Comparison of ENCODE assay signal across 8 cellular contexts in genomic region chr7:77538186-77538907, GRCh38. TPM values are rescaled to one million over a fixed set of nuclear protein-coding genes. Genes with fewer than 3 reads are reported as not detected.
DNase-seq lines count a peak whose midpoint lies in the region; ATAC-seq, FAIRE-seq and TF ChIP-seq lines count a peak whose summit lies in the region.

No MANE protein-coding gene starts in this region.

- H3K27ac ChIP-seq in sigmoid colon = peak overlapping the region; percentile 93 to 98 (median 96)

- no peaks in the 10 kb centered on the region for H3K36me3 ChIP-seq in sigmoid colon

- TF ChIP-seq EP300 in Ishikawa (IDR thresholded peaks at IDR 0.05; ENCODE audit: borderline replicate concordance) (no peak), sigmoid colon (IDR thresholded peaks at IDR 0.05) (peak in 1 of 4 donors; percentile 35)

- peak overlapping the region; percentile 65 to 95 (median 80) for H3K4me3 ChIP-seq in sigmoid colon

- H3K36me3 Mint-ChIP-seq in central memory CD8-positive, alpha-beta T cell (ENCODE audit: insufficient read depth) = peaks cover 8% of the 10 kb centered on the region

- no peak for ATAC-seq in central memory CD8-positive, alpha-beta T cell (replicated peaks; ENCODE audit: extremely low read depth, poor library complexity, severe bottlenecking)
- no peak for ATAC-seq in HG02610 (IDR thresholded peaks at IDR 0.05; ENCODE audit: unreplicated experiment)
- ATAC-seq in GM21390 (IDR thresholded peaks at IDR 0.05; ENCODE audit: unreplicated experiment) = no peak

- FAIRE-seq in RCC 7860 (lab: Jason Lieb, UNC) = peak; percentile 75

- TF ChIP-seq CTCF in sigmoid colon (IDR thresholded peaks at IDR 0.05) = no peak

- no peaks in the 10 kb centered on the region for H3K27me3 Mint-ChIP-seq in central memory CD8-positive, alpha-beta T cell

- intact Hi-C loops in sigmoid colon (cut with DNase I) = loop anchor here (5.0 kb wide), 2 partner anchors 159 to 259 kb away; partner anchors contain the start of genes PHTF2, RSBN1L and TMEM60

- H3K4me1 ChIP-seq in sigmoid colon = peaks cover 0 to 40% (median 30%) of the 10 kb centered on the region in 4 donors

- H3K9me3 Mint-ChIP-seq in central memory CD8-positive, alpha-beta T cell = no peaks in the 10 kb centered on the region

- peak overlapping the region; percentile 93 for H3K4me3 Mint-ChIP-seq in central memory CD8-positive, alpha-beta T cell

- no peaks in the 10 kb centered on the region for H3K9me3 ChIP-seq in sigmoid colon

- H3K27me3 ChIP-seq in sigmoid colon = no peaks in the 10 kb centered on the region

- DNase-seq in Daoy (ENCODE audit: low read depth) (peak; percentile 93), RCC 7860 (ENCODE audit: low spot score) (peak; percentile 93), iPS-NIHi7 (ENCODE audit: extremely low spot score) (peak; percentile 71), sigmoid colon (peak; percentile 95)
- no peak for DNase-seq in central memory CD8-positive, alpha-beta T cell (ENCODE audit: low spot score in 2 of 2)

- peaks cover 27% of the 10 kb centered on the region for H3K4me1 Mint-ChIP-seq in central memory CD8-positive, alpha-beta T cell

- no peak for TF ChIP-seq POLR2A in sigmoid colon (IDR thresholded peaks at IDR 0.05)

- WGBS in sigmoid colon, 2 donors = 2 to 3% methylated on average over 31 of the region's 31 CpGs

- peak; percentile 2; the same call in 1 of the 2 replicates for TF ChIP-seq RAD21 in Ishikawa (IDR thresholded peaks at IDR 0.05; ENCODE audit: low read depth)

- H3K27ac Mint-ChIP-seq in central memory CD8-positive, alpha-beta T cell (ENCODE audit: low read depth) = peak overlapping the region; percentile 76

TF ChIP-seq in Ishikawa, 13 proteins besides CTCF, POLR2A, EP300 and RAD21:
- TF ChIP-seq REST (IDR thresholded peaks at IDR 0.05; ENCODE audit: low read depth) = no peak
- no peak for TF ChIP-seq FOXM1 (IDR thresholded peaks at IDR 0.05; ENCODE audit: borderline replicate concordance, low read depth)
- TF ChIP-seq CEBPB (IDR thresholded peaks at IDR 0.05) = peak; percentile 100
- no peak for TF ChIP-seq YY1 (IDR thresholded peaks at IDR 0.05; ENCODE audit: low read depth)
- TF ChIP-seq TCF12 (IDR thresholded peaks at IDR 0.05; ENCODE audit: low read depth) = no peak
- 0 out of 2 replicates have a peak, but pooled peaks have one; percentile 5 for TF ChIP-seq ZBTB7A (IDR thresholded peaks at IDR 0.05; ENCODE audit: low read depth)
- TF ChIP-seq EGR1 (IDR thresholded peaks at IDR 0.05) = peak; percentile 27; the same call in 1 of the 2 replicates
- peak; percentile 26; the same call in 1 of the 2 replicates for TF ChIP-seq TEAD4 (IDR thresholded peaks at IDR 0.05)
- TF ChIP-seq NFIC (IDR thresholded peaks at IDR 0.05) = no peak
- TF ChIP-seq MAX (IDR thresholded peaks at IDR 0.05) = peak; percentile 18; the same call in 1 of the 2 replicates
- TF ChIP-seq TAF1 (IDR thresholded peaks at IDR 0.05; ENCODE audit: low read depth) = peak; percentile 24; the same call in 1 of the 2 replicates
- no peak for TF ChIP-seq USF1 (IDR thresholded peaks at IDR 0.05)
- TF ChIP-seq CREB1 (IDR thresholded peaks at IDR 0.05; ENCODE audit: low read depth) = no peak
TF ChIP-seq in Ishikawa: peak in this region for 6.

RNA-seq across cellular contexts. Expression of gene PTPN12, which starts 1.3 kb away (rescaled TPM):
- total RNA-seq in Daoy (2014; rRNA removed; shearing (Covaris generic)) = 16.2 and 24.7 TPM in 2 replicates
- 100 to 1,000 TPM in 3 of 4 donors, 10 to 100 TPM in 1; 64.2 to 158 (median 113) TPM for total RNA-seq in sigmoid colon
- polyA plus RNA-seq in sigmoid colon = 10 to 100 TPM; 21.5 to 28.2 (median 27.2) TPM

Comparison
In these comparisons a context has a peak if more than half of its experiments do, and no peak if none do; other contexts are left out.
1. DNase-seq: peak in Daoy (single experiment), RCC 7860 (single experiment), iPS-NIHi7 (single experiment) and sigmoid colon (single experiment); none in central memory CD8-positive, alpha-beta T cell (0 of 2).